8 cellular contexts compared by ENCODE assay signal in genomic region chr14:35229495-35230089, GRCh38.
DNase-seq lines count a peak whose midpoint lies in the region; ATAC-seq and TF ChIP-seq lines count a peak whose summit lies in the region.

No MANE protein-coding gene starts in this region.

- H3K4me3 Mint-ChIP-seq in activated B cell treated with CpG ODN at 0.5 μM for 24 hours, result no peak overlapping the region
- no peak overlapping the region for H3K4me3 Mint-ChIP-seq in naive thymus-derived CD4-positive, alpha-beta T cell

- peaks cover 5% of the 10 kb centered on the region for H3K4me1 Mint-ChIP-seq in activated B cell treated with CpG ODN at 0.5 μM for 24 hours
- H3K4me1 Mint-ChIP-seq in naive thymus-derived CD4-positive, alpha-beta T cell, result peaks cover 6 to 27% (median 16%) of the 10 kb centered on the region in 7 donors

- POLR2A ChIA-PET in activated B cell treated with CpG ODN at 0.5 μM for 24 hours (lab: Charles Lee), result interaction anchor here (0.6 to 2.3 kb wide), 6 partner anchors 85 to 182 kb away, joined by 3 to 24 read pairs (median 4); partner anchors contain the start of genes NFKBIA and PPP2R3C
- POLR2A ChIA-PET in naive thymus-derived CD4-positive, alpha-beta T cell (lab: Charles Lee), result interaction anchor here (0.6 to 4.7 kb wide), 4 partner anchors 51 to 527 kb away, joined by 3 to 35 read pairs (median 4); partner anchors contain the start of gene NFKBIA

- CTCF ChIA-PET in activated B cell treated with CpG ODN at 0.5 μM for 24 hours (lab: Charles Lee), result interaction anchor here (0.7 to 5.2 kb wide), 17 partner anchors 10 to 596 kb away, joined by 3 to 52 read pairs (median 7); partner anchors contain the start of genes BRMS1L and NFKBIA
- CTCF ChIA-PET in naive thymus-derived CD4-positive, alpha-beta T cell (lab: Charles Lee), result interaction anchor here (0.5 to 3.9 kb wide), 15 partner anchors 17 to 630 kb away, joined by 3 to 22 read pairs (median 4); partner anchors contain the start of gene NFKBIA

- H3K4me3 ChIP-seq in LNCaP clone FGC (ENCODE audit: low read depth, low read length), result no peak overlapping the region
- H3K4me3 ChIP-seq in naive thymus-derived CD4-positive, alpha-beta T cell (ENCODE audit: low read length), result no peak overlapping the region

- no peaks in the 10 kb centered on the region for H3K36me3 ChIP-seq in naive thymus-derived CD4-positive, alpha-beta T cell (ENCODE audit: control insufficient read depth in 2 of 3, insufficient read depth in 3 of 3, low read length in 3 of 3)

- H3K36me3 Mint-ChIP-seq in activated B cell treated with CpG ODN at 0.5 μM for 24 hours (ENCODE audit: low read depth), result peaks cover 2% of the 10 kb centered on the region
- H3K36me3 Mint-ChIP-seq in naive thymus-derived CD4-positive, alpha-beta T cell, result peaks cover 3 to 25% (median 6%) of the 10 kb centered on the region in 5 donors

- no peaks in the 10 kb centered on the region for H3K9me3 Mint-ChIP-seq in activated B cell treated with CpG ODN at 0.5 μM for 24 hours
- H3K9me3 Mint-ChIP-seq in naive thymus-derived CD4-positive, alpha-beta T cell, result no peaks in the 10 kb centered on the region

- TF ChIP-seq CTCF in LNCaP clone FGC (IDR thresholded peaks at IDR 0.05; ENCODE audit: control insufficient read depth, extremely low read depth, insufficient read depth) (peak; percentile 36), activated B cell treated with CpG ODN at 0.5 μM for 24 hours (IDR thresholded peaks at IDR 0.05) (no peak)

- DNase-seq in NCI-H1436 (lab: John Stamatoyannopoulos, UW), result peak; percentile 6
- no peak for DNase-seq in NCI-H1436 treated with DMSO at 0.1 percent for 48 hours (lab: John Stamatoyannopoulos, UW)
- no peak for DNase-seq in LNCaP clone FGC (ENCODE audit: low read depth)
- no peak for DNase-seq in activated B cell treated with CpG ODN at 0.5 μM for 24 hours
- DNase-seq in naive thymus-derived CD4-positive, alpha-beta T cell, result peak in 6 of 9 donors; percentile 3 to 41 (median 30)
- DNase-seq in SHP77 treated with DMSO at 0.1 percent for 48 hours (lab: John Stamatoyannopoulos, UW), result no peak
- no peak for DNase-seq in GOT3 (lab: John Stamatoyannopoulos, UW)

- no peaks in the 10 kb centered on the region for H3K4me1 ChIP-seq in naive thymus-derived CD4-positive, alpha-beta T cell (ENCODE audit: control insufficient read depth in 2 of 2, insufficient read depth in 2 of 2, low read length in 2 of 2)

- intact Hi-C loops in activated B cell treated with CpG ODN at 0.5 μM for 24 hours (cut with micrococcal nuclease), result loop anchor here (1.0 kb wide), 4 partner anchors 89 to 193 kb away; no protein-coding TSS in a partner anchor
- intact Hi-C loops in naive thymus-derived CD4-positive, alpha-beta T cell (cut with micrococcal nuclease), result loop anchor here (1.0 to 10.0 kb wide), 5 partner anchors 63 to 193 kb away; partner anchors contain the start of gene PSMA6 (in 1 of the 2)

- no peak overlapping the region for H3K27ac ChIP-seq in naive thymus-derived CD4-positive, alpha-beta T cell (ENCODE audit: low read depth, low read length)

- H3K9me3 ChIP-seq in naive thymus-derived CD4-positive, alpha-beta T cell (ENCODE audit: control insufficient read depth in 2 of 3, low read length in 3 of 3), result no peaks in the 10 kb centered on the region

- ATAC-seq in activated B cell treated with CpG ODN at 0.5 μM for 24 hours (ENCODE audit: low read depth), result peak; percentile 65
- ATAC-seq in naive thymus-derived CD4-positive, alpha-beta T cell, result peak; percentile 61
- ATAC-seq in HG02981 (IDR thresholded peaks at IDR 0.05; ENCODE audit: unreplicated experiment), result no peak

- no peak overlapping the region for H3K27ac Mint-ChIP-seq in activated B cell treated with CpG ODN at 0.5 μM for 24 hours
- peak overlapping the region in 1 of 9 donors; percentile 72 for H3K27ac Mint-ChIP-seq in naive thymus-derived CD4-positive, alpha-beta T cell

- no peaks in the 10 kb centered on the region for H3K27me3 ChIP-seq in naive thymus-derived CD4-positive, alpha-beta T cell (ENCODE audit: control insufficient read depth in 2 of 2, insufficient read depth in 2 of 2, low read length in 2 of 2)

- H3K27me3 Mint-ChIP-seq in activated B cell treated with CpG ODN at 0.5 μM for 24 hours, result no peaks in the 10 kb centered on the region
- no peaks in the 10 kb centered on the region for H3K27me3 Mint-ChIP-seq in naive thymus-derived CD4-positive, alpha-beta T cell

Comparison
In these comparisons a context has a peak if more than half of its experiments do, and no peak if none do; other contexts are left out.
1. DNase-seq: peak in NCI-H1436 (single experiment) and naive thymus-derived CD4-positive, alpha-beta T cell (6 of 9); none in NCI-H1436 treated with DMSO at 0.1 percent for 48 hours (single experiment), LNCaP clone FGC (single experiment), activated B cell treated with CpG ODN at 0.5 μM for 24 hours (single experiment), SHP77 treated with DMSO at 0.1 percent for 48 hours (single experiment) and GOT3 (single experiment).